In genomic region chrX:70444326-70445196, GRCh38 we compare ENCODE assay signal across 8 cellular contexts. TPM values are rescaled to one million over a fixed set of nuclear protein-coding genes. Genes with fewer than 3 reads are reported as not detected.
DNase-seq lines count a peak whose midpoint lies in the region; ATAC-seq and TF ChIP-seq lines count a peak whose summit lies in the region.

Gene DLG3, plus strand, starts transcription at chrX:70444835. Its CDS starts 367 bp downstream, at chrX:70445202.

- peak within 1 kb of the TSS; percentile 69 for H3K4me3 Mint-ChIP-seq in activated B cell treated with CpG ODN at 0.5 μM for 24 hours

- intact Hi-C loops in activated B cell treated with CpG ODN at 0.5 μM for 24 hours (cut with micrococcal nuclease) = loop anchor here (1.0 kb wide), 1 partner anchor 10 kb away; no protein-coding TSS in a partner anchor

- peaks cover 14% of the 10 kb centered on the region for H3K27me3 Mint-ChIP-seq in activated B cell treated with CpG ODN at 0.5 μM for 24 hours

- H4K20me1 ChIP-seq in osteoblast (ENCODE audit: insufficient read depth, low read length) = no peaks in the 10 kb centered on the region

- no peaks in the 10 kb centered on the region for H3K9me3 ChIP-seq in osteoblast (ENCODE audit: low read depth, low read length)

- CTCF ChIA-PET in activated B cell treated with CpG ODN at 0.5 μM for 24 hours (lab: Charles Lee) = no interaction called here

- peak within 1 kb of the TSS; percentile 28 for H3K4me2 ChIP-seq in osteoblast (ENCODE audit: insufficient read depth, low read length)

- DNase-seq in COLO668 (lab: John Stamatoyannopoulos, UW; ENCODE audit: unreplicated experiment) = peak; percentile 35
- no peak for DNase-seq in HT-29 (ENCODE audit: low spot score)
- DNase-seq in activated B cell treated with CpG ODN at 0.5 μM for 24 hours = no peak
- peak; percentile 31 for DNase-seq in fibroblast of villous mesenchyme (ENCODE audit: low read depth)
- peak; percentile 92 for DNase-seq in osteoblast (ENCODE audit: insufficient read length, low spot score, missing footprints)

- peaks cover 3% of the 10 kb centered on the region for H3K4me1 Mint-ChIP-seq in activated B cell treated with CpG ODN at 0.5 μM for 24 hours

- ATAC-seq in activated B cell treated with CpG ODN at 0.5 μM for 24 hours (ENCODE audit: low read depth) (peak; percentile 31), GM21423 (IDR thresholded peaks at IDR 0.05; ENCODE audit: unreplicated experiment) (no peak), HG02571 (IDR thresholded peaks at IDR 0.05; ENCODE audit: unreplicated experiment) (no peak), GM21717 (IDR thresholded peaks at IDR 0.05; ENCODE audit: unreplicated experiment) (no peak)

- H3K36me3 Mint-ChIP-seq in activated B cell treated with CpG ODN at 0.5 μM for 24 hours (ENCODE audit: low read depth) = no peaks in the 10 kb centered on the region

- H3K27ac ChIP-seq in osteoblast (ENCODE audit: low read depth, low read length) = no peak within 1 kb of the TSS

- H3K27ac Mint-ChIP-seq in activated B cell treated with CpG ODN at 0.5 μM for 24 hours = no peak within 1 kb of the TSS

- no peaks in the 10 kb centered on the region for H3K4me1 ChIP-seq in osteoblast (ENCODE audit: insufficient read depth, low read length)

- no peak within 1 kb of the TSS for H2AFZ ChIP-seq in osteoblast (ENCODE audit: low read length)

- H3K4me3 ChIP-seq in fibroblast of villous mesenchyme (ENCODE audit: low read depth, low read length) (no peak within 1 kb of the TSS), osteoblast (ENCODE audit: insufficient read depth, low read length) (no peak within 1 kb of the TSS)

- POLR2A ChIA-PET in activated B cell treated with CpG ODN at 0.5 μM for 24 hours (lab: Charles Lee) = interaction anchor here (0.6 kb wide), 1 partner anchor 147 kb away, joined by 3 read pairs; no protein-coding TSS in a partner anchor

- peaks cover 44% of the 10 kb centered on the region for H3K27me3 ChIP-seq in osteoblast (ENCODE audit: insufficient read depth, low read length)

- no peak for TF ChIP-seq CTCF in activated B cell treated with CpG ODN at 0.5 μM for 24 hours (IDR thresholded peaks at IDR 0.05)
- no peak for TF ChIP-seq CTCF in fibroblast of villous mesenchyme (IDR thresholded peaks at IDR 0.05; ENCODE audit: insufficient read depth, low read depth, low read length)
- no peak for TF ChIP-seq CTCF in osteoblast (IDR thresholded peaks at IDR 0.05; ENCODE audit: extremely low read depth, low read depth, low read length)

- H3K79me2 ChIP-seq in osteoblast (ENCODE audit: insufficient read depth, low read length) = no peaks in the 10 kb centered on the region

- H3K9me3 Mint-ChIP-seq in activated B cell treated with CpG ODN at 0.5 μM for 24 hours = no peaks in the 10 kb centered on the region

- no peaks in the 10 kb centered on the region for H3K36me3 ChIP-seq in osteoblast (ENCODE audit: insufficient read depth, low read length)

RNA-seq across cellular contexts. Expression of gene DLG3, which starts in this region (rescaled TPM):
- 40.8 and 55.6 TPM in 2 replicates for total RNA-seq in HT-29 (2014; rRNA removed; shearing (Covaris generic))
- total RNA-seq in activated B cell treated with CpG ODN at 0.5 μM for 24 hours = 2.4 and 3.5 TPM in 2 replicates
- 8.4 and 11.7 TPM in 2 replicates for total RNA-seq in fibroblast of villous mesenchyme
- total RNA-seq in osteoblast = 7.7 and 8.0 TPM in 2 replicates

Comparison
In these comparisons a context has a peak if more than half of its experiments do, and no peak if none do; other contexts are left out.
1. DNase-seq: peak in COLO668 (single experiment), fibroblast of villous mesenchyme (single experiment) and osteoblast (single experiment); none in HT-29 (single experiment) and activated B cell treated with CpG ODN at 0.5 μM for 24 hours (single experiment).